ENCODE assay signal across 29 cellular contexts in the genomic region with DNA sequence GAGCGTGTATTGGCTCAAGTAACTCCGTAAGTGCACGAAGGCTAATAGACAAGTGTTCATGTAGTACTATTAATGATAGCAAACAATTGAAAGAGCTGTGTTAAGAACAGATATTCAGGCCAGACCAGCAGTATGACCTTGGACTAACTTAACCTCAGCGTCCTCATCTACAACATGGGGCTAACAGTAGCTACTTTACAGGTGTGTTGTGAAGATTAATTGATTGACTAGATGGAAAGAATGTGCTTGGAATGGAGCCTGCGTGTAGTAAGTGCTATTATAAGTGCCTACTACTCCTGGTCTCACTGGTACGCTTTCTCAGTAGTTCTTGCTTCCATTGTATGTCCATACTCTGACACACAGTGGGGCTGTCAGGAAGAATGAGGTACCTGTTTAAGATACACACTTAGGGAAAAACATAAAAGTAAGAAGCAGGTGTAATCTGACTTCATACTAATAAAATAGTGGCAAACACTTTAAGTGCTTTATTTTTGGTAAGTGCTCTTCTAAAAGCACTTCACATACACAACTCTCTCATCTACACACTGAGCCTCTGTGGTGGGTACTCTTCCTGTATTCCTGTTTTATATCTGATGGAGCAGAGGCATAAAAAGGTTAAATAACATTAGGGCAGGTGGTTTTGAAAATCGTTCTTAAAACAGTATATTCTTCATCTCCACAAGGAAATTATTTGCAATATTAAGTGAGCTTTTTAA. TPM values are rescaled to one million over a fixed set of nuclear protein-coding genes. Genes with fewer than 3 reads are reported as not detected.
A peak's percentile ranks its signal among the peaks of the same experiment; 100 is the strongest.
DNase-seq lines count a peak whose midpoint lies in the region; ATAC-seq, FAIRE-seq and TF ChIP-seq lines count a peak whose summit lies in the region.
"Had no signal": no experiment of that assay in that cellular context is flagged by ENCODE, and none has a peak within 500 bp of the region (broad histone marks: within the 10 kb centered on the region; RNA-seq: fewer than 3 reads in every experiment).

No MANE protein-coding gene starts in this region.

- no peaks in the 10 kb centered on the region for H4K20me1 ChIP-seq in K562 (replicated peaks; ENCODE audit: control insufficient read depth, insufficient read depth, low read length)

- POLR2A ChIA-PET in K562 (lab: Yijun Ruan, JAX): interaction anchor here (0.5 to 1.2 kb wide), 3 partner anchors 19 to 797 kb away, joined by 3 read pairs; no protein-coding TSS in a partner anchor

- H3K27me3 Mint-ChIP-seq in stimulated activated memory B cell treated with anti-CD40 and anti-IgM and Interleukin-4, amounts not matched to agents 10 μg/mL and 1 μg/mL and 100 μg/mL, for 72 hours: no peaks in the 10 kb centered on the region

- H2AFZ ChIP-seq in K562 (ENCODE audit: low read depth, low read length): no peak overlapping the region

- no peak overlapping the region for H3K4me3 ChIP-seq in K562
- no peak overlapping the region for H3K4me3 ChIP-seq in effector memory CD4-positive, alpha-beta T cell (ENCODE audit: insufficient read depth, low read depth, low read length, poor library complexity, severe bottlenecking)
- no peak overlapping the region for H3K4me3 ChIP-seq in MG63
- H3K4me3 ChIP-seq: skin epidermis, suprapubic skin had no signal

- TF ChIP-seq RAD21 in K562 (CRISPR knock-in tag; conservative IDR thresholded peaks at IDR 0.05 in 1 of 2, IDR thresholded peaks at IDR 0.05 in 1 of 2): no peak

- H3K79me2 ChIP-seq in K562 (ENCODE audit: control insufficient read depth, insufficient read depth, low read length): no peaks in the 10 kb centered on the region

- H3K27me3 ChIP-seq in K562 (ENCODE audit: control insufficient read depth in 2 of 2, insufficient read depth in 2 of 2, low read length in 2 of 2) (no peaks in the 10 kb centered on the region), MG63 (no peaks in the 10 kb centered on the region)
- H3K27me3 ChIP-seq in effector memory CD4-positive, alpha-beta T cell (replicated peaks; ENCODE audit: control insufficient read depth, insufficient read depth, low read length, poor library complexity, severe bottlenecking): no peaks in the 10 kb centered on the region
- H3K27me3 ChIP-seq: suprapubic skin had no signal

- no peak for ATAC-seq in activated naive CD4-positive, alpha-beta T cell treated with anti-CD3 and anti-CD28 coated beads, Interleukin-2, amount 50 U/mL, for 72 hours
- peak; percentile 39 for ATAC-seq in K562
- ATAC-seq in stimulated activated memory B cell treated with anti-CD40 and anti-IgM and Interleukin-4, amounts not matched to agents 10 μg/mL and 1 μg/mL and 100 μg/mL, for 72 hours: no peak
- ATAC-seq: HCT116 had no signal

- CTCF ChIA-PET in K562 (lab: Yijun Ruan, JAX; ENCODE audit: low intra/inter-chr PET ratio): no interaction called here

- H3K36me3 ChIP-seq in K562 (ENCODE audit: control insufficient read depth, insufficient read depth, low read length) (peaks cover 63% of the 10 kb centered on the region), MG63 (peaks cover 26% of the 10 kb centered on the region)
- peaks cover 67% of the 10 kb centered on the region for H3K36me3 ChIP-seq in effector memory CD4-positive, alpha-beta T cell (ENCODE audit: control insufficient read depth, insufficient read depth, low read length)

- no peak overlapping the region for H3K4me2 ChIP-seq in K562 (ENCODE audit: insufficient read depth, low read length)
- H3K4me2 ChIP-seq: SK-N-SH had no signal

- H3K9me3 ChIP-seq in K562 (replicated peaks; ENCODE audit: control insufficient read depth, insufficient read depth, low read depth, low read length): no peaks in the 10 kb centered on the region
- H3K9me3 ChIP-seq in effector memory CD4-positive, alpha-beta T cell (ENCODE audit: control insufficient read depth, low read length): no peaks in the 10 kb centered on the region
- no peaks in the 10 kb centered on the region for H3K9me3 ChIP-seq in MG63
- H3K9me3 ChIP-seq: SK-N-SH, suprapubic skin had no signal

- 74% methylated on average over 7 of the region's 7 CpGs for WGBS in K562 (ENCODE audit: insufficient coverage, low coverage, missing lambda C conversion rate)

- H3K36me3 Mint-ChIP-seq in activated naive CD4-positive, alpha-beta T cell treated with anti-CD3 and anti-CD28 coated beads, Interleukin-2, amount 50 U/mL, for 72 hours: peaks cover 0 to 10% of the 10 kb centered on the region in 2 donors
- H3K36me3 Mint-ChIP-seq in stimulated activated memory B cell treated with anti-CD40 and anti-IgM and Interleukin-4, amounts not matched to agents 10 μg/mL and 1 μg/mL and 100 μg/mL, for 72 hours: peaks cover 47% of the 10 kb centered on the region

- H3K4me1 Mint-ChIP-seq in stimulated activated memory B cell treated with anti-CD40 and anti-IgM and Interleukin-4, amounts not matched to agents 10 μg/mL and 1 μg/mL and 100 μg/mL, for 72 hours: no peaks in the 10 kb centered on the region

- no peak overlapping the region for H3K4me3 Mint-ChIP-seq in stimulated activated memory B cell treated with anti-CD40 and anti-IgM and Interleukin-4, amounts not matched to agents 10 μg/mL and 1 μg/mL and 100 μg/mL, for 72 hours

- no peak for TF ChIP-seq POLR2A in K562 (conservative IDR thresholded peaks at IDR 0.05)

- intact Hi-C loops in K562 (cut with micrococcal nuclease): no loop called here

- H3K9me3 Mint-ChIP-seq in activated naive CD4-positive, alpha-beta T cell treated with anti-CD3 and anti-CD28 coated beads, Interleukin-2, amount 50 U/mL, for 72 hours: no peaks in the 10 kb centered on the region
- H3K9me3 Mint-ChIP-seq in stimulated activated memory B cell treated with anti-CD40 and anti-IgM and Interleukin-4, amounts not matched to agents 10 μg/mL and 1 μg/mL and 100 μg/mL, for 72 hours: no peaks in the 10 kb centered on the region

- no TSS peak for BruUV-seq in K562 (replicated peaks; lab: Mats Ljungman, UMichigan)

- peak overlapping the region; percentile 38; the same call in 1 of the 3 replicates for H3K27ac ChIP-seq in K562 (ENCODE audit: extremely low read depth, low read depth, low read length)
- H3K27ac ChIP-seq in effector memory CD4-positive, alpha-beta T cell (ENCODE audit: insufficient read depth, low read length, poor library complexity, severe bottlenecking): no peak overlapping the region
- H3K27ac ChIP-seq: RWPE1, skin epidermis, suprapubic skin, WERI-Rb-1 had no signal

- peaks cover 0 to 8% of the 10 kb centered on the region in 2 experiments; a peak in 2 of 5 replicates for H3K4me1 ChIP-seq in K562 (replicated peaks in 1 of 2; ENCODE audit: control insufficient read depth in 2 of 2, insufficient read depth in 2 of 2, low read length in 2 of 2)
- no peaks in the 10 kb centered on the region for H3K4me1 ChIP-seq in effector memory CD4-positive, alpha-beta T cell (ENCODE audit: control insufficient read depth, insufficient read depth, low read length, poor library complexity, severe bottlenecking)
- H3K4me1 ChIP-seq: suprapubic skin had no signal

- in situ Hi-C loops in K562 (cut with MboI): no loop called here

- no peak for TF ChIP-seq EP300 in K562 (IDR thresholded peaks at IDR 0.05; ENCODE audit: low read length)

- peak overlapping the region; percentile 15 to 31 for H3K27ac Mint-ChIP-seq in activated naive CD4-positive, alpha-beta T cell treated with anti-CD3 and anti-CD28 coated beads, Interleukin-2, amount 50 U/mL, for 72 hours
- H3K27ac Mint-ChIP-seq in stimulated activated memory B cell treated with anti-CD40 and anti-IgM and Interleukin-4, amounts not matched to agents 10 μg/mL and 1 μg/mL and 100 μg/mL, for 72 hours: peak overlapping the region; percentile 26

- no peaks in the 10 kb centered on the region for H3K9me1 ChIP-seq in K562 (ENCODE audit: control insufficient read depth, insufficient read depth, low read length)

- FAIRE-seq in K562 (lab: Jason Lieb, UNC): peak; percentile 44
- FAIRE-seq: bronchial epithelial cell, D721Med, endometrium, kidney had no signal

- no peak for DNase-seq in activated naive CD4-positive, alpha-beta T cell treated with anti-CD3 and anti-CD28 coated beads, Interleukin-2, amount 50 U/mL, for 72 hours (ENCODE audit: low spot score in 2 of 2)
- no peak for DNase-seq in activated naive CD4-positive, alpha-beta T cell treated with anti-CD3 and anti-CD28 coated beads, Interleukin-2, amount 50 U/mL, for 16 hours
- peak; percentile 72 for DNase-seq in DMS79 treated with DMSO at 0.1 percent for 48 hours (lab: John Stamatoyannopoulos, UW)
- no peak for DNase-seq in K562 (ENCODE audit: extremely low read depth in 1 of 4, low spot score in 3 of 4)
- DNase-seq in effector memory CD4-positive, alpha-beta T cell: no peak
- DNase-seq in MG63: no peak
- DNase-seq: activated CD4-positive, alpha-beta T cell treated with anti-CD3 and anti-CD28 coated beads, Interleukin-2, amount 50 U/mL, for 1 hour; activated CD8-positive, alpha-beta memory T cell treated with anti-CD3 and anti-CD28 coated beads, Interleukin-2, amount 50 U/mL, for 4 hours; activated gamma-delta T cell; amygdala; C1 segment of cervical spinal cord; cortex of kidney; EL; Karpas-422; kidney; NCI-H2227 treated with DMSO at 0.1 percent for 48 hours; NCI-H82; SK-N-SH; stimulated activated CD4-positive, alpha-beta T cell treated with anti-CD3 and anti-CD28 coated beads, Interleukin-1b, Interleukin-23, amount 100 ng/mL, for 48 hours; T-helper 9 cell; WERI-Rb-1 had no signal

- no peak overlapping the region for H3K9ac ChIP-seq in K562 (ENCODE audit: insufficient read depth in 1 of 2, low read depth in 2 of 2, low read length in 2 of 2)
- H3K9ac ChIP-seq: SK-N-SH had no signal

- no peak for TF ChIP-seq CTCF in K562 (IDR thresholded peaks at IDR 0.05 in 2 of 3, conservative IDR thresholded peaks at IDR 0.05 in 1 of 3; ENCODE audit: insufficient read depth in 2 of 3, low read depth in 1 of 3, low read length in 3 of 3)

RNA-seq across cellular contexts. Expression of gene FBXL22, which starts 24.3 kb away (rescaled TPM):
- total RNA-seq in activated naive CD4-positive, alpha-beta T cell treated with anti-CD3 and anti-CD28 coated beads, Interleukin-2, amount 50 U/mL, for 72 hours: under 1 TPM; 0.30 to 0.80 TPM
- 0.35 TPM in 1 of 2 replicates, not detected in the other for total RNA-seq in K562 (2011; cell fraction: chromatin; rRNA removed; ENCODE audit: low replicate concordance)
- total RNA-seq in K562 (2011; cell fraction: nucleolus; rRNA removed): 0.33 and 0.39 TPM in 2 replicates
- total RNA-seq in K562 (2011; cell fraction: nucleoplasm; rRNA removed): 0.81 TPM in 1 of 2 replicates, not detected in the other
- total RNA-seq in K562 (2014; rRNA removed) (not detected in 2 replicates), K562 (2014; rRNA removed; fragmentation: Illumina TruSeq; extraction: Trizol) (not detected in 2 replicates), K562 (2015; rRNA removed; fragmentation: Illumina TruSeq; extraction: Trizol) (not detected in 2 replicates), K562 (2021) (not detected in 2 replicates)
- polyA plus RNA-seq in K562 (2011; rRNA removed) (not detected in 2 replicates), K562 (2014; fragmentation: Illumina TruSeq; extraction: Trizol) (not detected in 2 replicates), K562 (2014; fragmentation: Nextera tagmentation; extraction: Ambion mirVana) (not detected), K562 (2014; rRNA removed) (not detected in 2 replicates)
- polyA plus RNA-seq in K562 (2011; cell fraction: cytosol; rRNA removed): not detected in 2 replicates
- 0.04 and 0.17 TPM in 2 replicates for polyA plus RNA-seq in K562 (2011; cell fraction: nucleus; rRNA removed)
- polyA plus RNA-seq in K562 (2012): 0.07 and 0.14 TPM in 2 replicates
- not detected in 2 replicates for polyA minus RNA-seq in K562 (2011; rRNA and poly(A)+ RNA removed)
- polyA minus RNA-seq in K562 (2011; cell fraction: cytosol; rRNA and poly(A)+ RNA removed): not detected in 2 replicates
- 0.22 and 0.27 TPM in 2 replicates for polyA minus RNA-seq in K562 (2011; cell fraction: nucleus; rRNA and poly(A)+ RNA removed)
- not detected in 2 replicates for total RNA-seq in MG63 (2014; rRNA removed; shearing (Covaris generic); ENCODE audit: low replicate concordance)
